In genomic region chr21:43290529-43291346, GRCh38 we compare ENCODE assay signal across 15 cellular contexts.
DNase-seq lines count a peak whose midpoint lies in the region; ATAC-seq, FAIRE-seq and TF ChIP-seq lines count a peak whose summit lies in the region.
"Had no signal": no experiment of that assay in that cellular context is flagged by ENCODE, and none has a peak within 500 bp of the region (broad histone marks: within the 10 kb centered on the region; RNA-seq: fewer than 3 reads in every experiment).

No MANE protein-coding gene starts in this region.

- no peaks in the 10 kb centered on the region for H3K9me2 ChIP-seq in Karpas-422 (replicated peaks; ENCODE audit: insufficient read depth, low read length)

- H3K27ac ChIP-seq in Karpas-422 (ENCODE audit: low read length) (peak overlapping the region; percentile 96), kidney (ENCODE audit: low read depth in 2 of 2, low read length in 2 of 2) (no peak overlapping the region)

- peak overlapping the region; percentile 56 for H3K4me2 ChIP-seq in Karpas-422 (ENCODE audit: low read depth, low read length, poor library complexity, severe bottlenecking)

- ATAC-seq in GM18858 (IDR thresholded peaks at IDR 0.05; ENCODE audit: unreplicated experiment), result no peak
- ATAC-seq in HG02610 (IDR thresholded peaks at IDR 0.05; ENCODE audit: unreplicated experiment), result no peak
- ATAC-seq: left colon; natural killer cell; stimulated activated naive CD8-positive, alpha-beta T cell treated with anti-CD3 and anti-CD28 coated beads, Interleukin-15, amount 100 ng/mL, for 72 hours had no signal

- H4K20me1 ChIP-seq in Karpas-422 (ENCODE audit: insufficient read depth, low read depth, low read length), result no peaks in the 10 kb centered on the region

- H3K9me3 ChIP-seq in Karpas-422 (ENCODE audit: low read length) (no peaks in the 10 kb centered on the region), kidney (ENCODE audit: control insufficient read depth in 1 of 2, low read length in 2 of 2) (peaks cover 0 to 13% of the 10 kb centered on the region in 2 donors)

- peaks cover 77% of the 10 kb centered on the region for H3K4me1 ChIP-seq in Karpas-422 (ENCODE audit: low read length)
- H3K4me1 ChIP-seq in kidney (ENCODE audit: control insufficient read depth in 1 of 2, insufficient read depth in 1 of 2, low read depth in 1 of 2, low read length in 2 of 2), result peaks cover 5 to 8% of the 10 kb centered on the region in 2 donors

- H2AFZ ChIP-seq in Karpas-422 (ENCODE audit: low read length), result no peak overlapping the region

- DNase-seq in ELF-1 (ENCODE audit: low read depth, low spot score) (peak; percentile 57), Karpas-422 (peak; percentile 94), RPMI8226 (peak; percentile 82), kidney (peak; percentile 68), amygdala (lab: John Stamatoyannopoulos, UW) (no peak)
- DNase-seq in activated CD4-positive, CD25-positive, alpha-beta regulatory T cell (lab: John Stamatoyannopoulos, UW), result no peak
- DNase-seq: activated CD4-positive, alpha-beta T cell treated with anti-CD3 and anti-CD28 coated beads for 1 hour; activated naive CD8-positive, alpha-beta T cell treated with anti-CD3 and anti-CD28 coated beads, Interleukin-2, amount 10 ng/mL, durations not matched to agents 7 days and 5 days; HCEC 1CT; left colon; natural killer cell; stimulated activated naive CD8-positive, alpha-beta T cell treated with anti-CD3 and anti-CD28 coated beads, Interleukin-15, amount 100 ng/mL, for 72 hours had no signal

- FAIRE-seq in kidney (lab: Jason Lieb, UNC), result no peak
- FAIRE-seq: GM18507 had no signal

- no peaks in the 10 kb centered on the region for H3K36me3 ChIP-seq in Karpas-422 (ENCODE audit: insufficient read depth, low read length)
- no peaks in the 10 kb centered on the region for H3K36me3 ChIP-seq in kidney (ENCODE audit: control insufficient read depth in 1 of 2, insufficient read depth in 2 of 2, low read length in 2 of 2)

- H3K9ac ChIP-seq in Karpas-422 (ENCODE audit: low read length), result peak overlapping the region; percentile 51
- no peak overlapping the region for H3K9ac ChIP-seq in kidney (ENCODE audit: low read length in 2 of 2)

- intact Hi-C loops in kidney (cut with DNase I), result no loop called here

- TF ChIP-seq CTCF in kidney (IDR thresholded peaks at IDR 0.05; ENCODE audit: borderline replicate concordance, extremely low read depth, insufficient read depth), result no peak

- H3K27me3 ChIP-seq in Karpas-422 (ENCODE audit: low read length), result no peaks in the 10 kb centered on the region

- no peaks in the 10 kb centered on the region for H3K79me2 ChIP-seq in Karpas-422 (ENCODE audit: low read length)

- peak overlapping the region; percentile 32; the same call in 1 of the 2 replicates for H3K4me3 ChIP-seq in Karpas-422 (ENCODE audit: low read length)
- H3K4me3 ChIP-seq in kidney (ENCODE audit: low read length in 2 of 2), result no peak overlapping the region

Comparison
In these comparisons a context has a peak if more than half of its experiments do, and no peak if none do; other contexts are left out.
1. DNase-seq: peak in ELF-1 (single experiment), Karpas-422 (single experiment), RPMI8226 (single experiment) and kidney (single experiment); none in activated CD4-positive, CD25-positive, alpha-beta regulatory T cell (0 of 4) and amygdala (0 of 56).